ENCODE assay signal across 30 cellular contexts in the genomic region with DNA sequence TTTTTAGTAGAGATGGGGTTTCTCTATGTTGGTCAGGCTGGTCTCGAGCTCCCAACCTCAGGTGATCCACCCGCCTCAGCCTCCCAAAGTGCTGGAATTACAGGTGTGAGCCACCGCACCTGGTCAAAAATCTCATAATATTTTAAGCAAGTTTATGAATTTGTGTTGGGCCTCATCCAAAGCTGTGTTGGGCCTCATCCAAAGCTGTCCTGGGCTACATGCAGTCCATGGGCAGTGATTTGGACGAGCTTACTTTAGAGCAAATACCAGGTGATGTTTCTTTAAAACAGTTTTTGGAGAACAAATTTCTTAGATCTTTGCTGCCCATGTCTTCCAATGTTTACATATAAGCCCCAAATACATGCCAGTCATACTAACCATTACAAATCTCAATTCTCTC.
"Had no signal": no experiment of that assay in that cellular context is flagged by ENCODE, and none has a peak within 500 bp of the region (broad histone marks: within the 10 kb centered on the region; RNA-seq: fewer than 3 reads in every experiment).

No MANE protein-coding gene starts in this region.

- ATAC-seq: activated CD4-positive, alpha-beta T cell treated with anti-CD3 and anti-CD28 coated beads for 36 hours; activated CD4-positive, CD25-positive, alpha-beta regulatory T cell treated with anti-CD3 and anti-CD28 coated beads, Interleukin-2, amount 50 U/mL, for 24 hours; activated CD8-positive, alpha-beta memory T cell treated with anti-CD3 and anti-CD28 coated beads, Interleukin-2, amount 10 ng/mL, durations not matched to agents 7 days and 5 days; activated CD8-positive, alpha-beta T cell treated with anti-CD3 and anti-CD28 coated beads, Interleukin-2, amount 10 ng/mL, durations not matched to agents 7 days and 5 days; activated naive CD8-positive, alpha-beta T cell treated with anti-CD3 and anti-CD28 coated beads, Interleukin-2, amount 50 U/mL, for 24 hours; WTC11 had no signal

- H3K4me3 ChIP-seq: ascending aorta, cardiac muscle cell had no signal

- H3K36me3 ChIP-seq: ascending aorta, cardiac muscle cell had no signal

- H3K4me1 ChIP-seq: ascending aorta had no signal

- H3K27me3 ChIP-seq: ascending aorta, cardiac muscle cell had no signal

- H3K9me3 ChIP-seq: ascending aorta had no signal

- DNase-seq: activated CD4-positive, alpha-beta memory T cell treated with anti-CD3 and anti-CD28 coated beads, Interleukin-2, amount 10 ng/mL, durations not matched to agents 7 days and 5 days; activated CD4-positive, alpha-beta T cell treated with anti-CD3 and anti-CD28 coated beads for 1 hour; activated CD4-positive, alpha-beta T cell treated with anti-CD3 and anti-CD28 coated beads for 36 hours; activated CD4-positive, alpha-beta T cell treated with anti-CD3 and anti-CD28 coated beads for 48 hours; activated CD4-positive, alpha-beta T cell treated with anti-CD3 and anti-CD28 coated beads, Interleukin-2, amount 10 ng/mL, durations not matched to agents 7 days and 5 days; activated CD4-positive, alpha-beta T cell treated with anti-CD3 and anti-CD28 coated beads, Interleukin-2, amount 50 U/mL, for 48 hours; activated CD4-positive, CD25-positive, alpha-beta regulatory T cell; activated CD8-positive, alpha-beta memory T cell treated with anti-CD3 and anti-CD28 coated beads for 24 hours; activated CD8-positive, alpha-beta memory T cell treated with anti-CD3 and anti-CD28 coated beads, Interleukin-2, amount 10 ng/mL, durations not matched to agents 7 days and 5 days; activated CD8-positive, alpha-beta memory T cell treated with anti-CD3 and anti-CD28 coated beads, Interleukin-2, amount 50 U/mL, for 48 hours; activated CD8-positive, alpha-beta T cell treated with anti-CD3 and anti-CD28 coated beads, Interleukin-2, amount 10 ng/mL, durations not matched to agents 7 days and 5 days; activated effector memory CD4-positive, alpha-beta T cell treated with Interleukin-2 at 50 U/mL for 16 hours; activated gamma-delta T cell; activated naive CD4-positive, alpha-beta T cell treated with anti-CD3 and anti-CD28 coated beads, Interleukin-2, amount 10 ng/mL, durations not matched to agents 7 days and 5 days; activated naive CD4-positive, alpha-beta T cell treated with Interleukin-2 at 50 U/mL for 16 hours; activated naive CD8-positive, alpha-beta T cell treated with anti-CD3 and anti-CD28 coated beads, Interleukin-2, amount 10 ng/mL, durations not matched to agents 7 days and 5 days; activated naive CD8-positive, alpha-beta T cell treated with anti-CD3 and anti-CD28 coated beads, Interleukin-2, amount 50 U/mL, for 24 hours; activated T-cell treated with anti-CD3 and anti-CD28 coated beads, Interleukin-2, amount 50 U/mL, for 24 hours; activated T-cell treated with anti-CD3 and anti-CD28 coated beads, Interleukin-2, amount 50 U/mL, for 48 hours; amygdala; anterior cingulate cortex; caudate nucleus; cerebellar nuclear complex; T-helper 2 cell; T-helper 9 cell; WERI-Rb-1 had no signal

- H3K27ac ChIP-seq: ascending aorta, cardiac muscle cell, WERI-Rb-1 had no signal
